8 cellular contexts compared by ENCODE assay signal in the genomic region with DNA sequence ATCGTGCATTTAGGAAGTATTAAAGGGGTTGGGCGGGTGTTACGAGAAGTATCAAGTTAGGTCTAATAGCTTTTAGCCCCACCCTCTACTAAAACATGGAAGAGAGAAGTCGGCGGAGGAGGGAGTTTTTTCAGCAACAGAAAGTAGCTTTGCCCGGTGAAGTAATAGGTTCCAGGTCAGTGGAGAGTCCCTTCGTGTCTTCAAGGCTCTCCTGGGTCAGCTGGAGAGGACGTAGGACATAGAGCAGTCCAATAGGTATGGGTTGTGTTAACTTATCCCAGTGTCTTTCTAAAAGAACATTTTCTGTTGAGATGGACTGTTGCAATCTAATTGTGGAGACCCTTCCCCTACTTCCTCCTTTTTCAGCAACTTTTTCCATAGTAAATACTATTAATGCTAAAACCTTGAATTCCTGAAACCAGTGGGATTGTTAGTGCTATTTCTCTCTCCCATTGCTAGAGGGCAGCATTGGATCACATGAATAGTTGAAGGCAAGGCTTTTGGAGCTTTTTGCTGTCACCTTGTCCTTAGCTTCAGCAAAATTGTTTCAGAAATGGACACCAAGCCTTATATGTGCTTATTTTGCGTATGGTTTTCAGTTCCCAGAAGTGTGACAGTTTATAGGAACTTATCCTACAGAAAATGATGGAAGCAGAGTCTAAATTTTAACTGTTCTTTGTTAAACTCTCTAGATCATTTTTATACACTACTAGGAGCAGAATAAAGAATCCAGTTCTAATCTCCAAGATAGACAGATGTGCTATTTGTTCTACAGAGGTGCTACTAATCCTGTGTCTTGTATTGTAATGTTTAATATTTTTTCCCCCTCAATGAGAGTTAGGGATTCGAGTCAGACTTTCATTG. TPM values are rescaled to one million over a fixed set of nuclear protein-coding genes. Genes with fewer than 3 reads are reported as not detected.
DNase-seq lines count a peak whose midpoint lies in the region; ATAC-seq and TF ChIP-seq lines count a peak whose summit lies in the region.

No MANE protein-coding gene starts in this region.

- H3K9me3 Mint-ChIP-seq in activated T-cell treated with anti-CD3 and anti-CD28 coated beads, Interleukin-2, amount 50 U/mL, for 72 hours = no peaks in the 10 kb centered on the region

- no peak for TF ChIP-seq POLR2A in body of pancreas (IDR thresholded peaks at IDR 0.05)

- H3K4me3 ChIP-seq in AG09309 (ENCODE audit: control insufficient read depth, low read depth, low read length) (no peak overlapping the region), GM12875 (ENCODE audit: low read depth, low read length) (no peak overlapping the region), body of pancreas (no peak overlapping the region), left lung (no peak overlapping the region)

- peak; percentile 76 for TF ChIP-seq CTCF in AG09309 (IDR thresholded peaks at IDR 0.05; ENCODE audit: control insufficient read depth, insufficient read depth, low read depth, low read length, missing control alignments)
- TF ChIP-seq CTCF in GM12875 (IDR thresholded peaks at IDR 0.05; ENCODE audit: borderline replicate concordance, insufficient read depth, low read depth, low read length) = peak; percentile 49; the same call in 1 of the 2 replicates
- TF ChIP-seq CTCF in body of pancreas (IDR thresholded peaks at IDR 0.05) = peak; percentile 43 to 74 (median 70)
- TF ChIP-seq CTCF in left lung (IDR thresholded peaks at IDR 0.05) = peak; percentile 38 to 45

- intact Hi-C loops in body of pancreas (cut with DNase I) = loop anchor here (10.0 kb wide), 1 partner anchor 236 kb away; no protein-coding TSS in a partner anchor
- intact Hi-C loops in left lung (cut with DNase I) = no loop called here

- H3K36me3 ChIP-seq in body of pancreas (replicated peaks in 1 of 2; ENCODE audit: insufficient read depth in 1 of 2, low read depth in 2 of 2) = no peaks in the 10 kb centered on the region
- H3K36me3 ChIP-seq in left lung = peaks cover 0 to 42% of the 10 kb centered on the region in 2 donors

- 38 to 39% methylated on average over 10 of the region's 10 CpGs for WGBS in body of pancreas, 2 donors

- H3K4me1 ChIP-seq in body of pancreas (peaks cover 15% of the 10 kb centered on the region), left lung (no peaks in the 10 kb centered on the region)

- H3K27me3 ChIP-seq in body of pancreas (no peaks in the 10 kb centered on the region), left lung (no peaks in the 10 kb centered on the region)

- peak overlapping the region in 1 of 4 donors; percentile 52 for H3K27ac ChIP-seq in body of pancreas
- H3K27ac ChIP-seq in left lung = no peak overlapping the region

- H3K27me3 Mint-ChIP-seq in activated T-cell treated with anti-CD3 and anti-CD28 coated beads, Interleukin-2, amount 50 U/mL, for 72 hours (ENCODE audit: low read depth) = no peaks in the 10 kb centered on the region

- no peak overlapping the region for H3K27ac Mint-ChIP-seq in activated T-cell treated with anti-CD3 and anti-CD28 coated beads, Interleukin-2, amount 50 U/mL, for 72 hours

- no peak for DNase-seq in AG09309 (ENCODE audit: low read depth)
- DNase-seq in NCI-H2227 (lab: John Stamatoyannopoulos, UW; ENCODE audit: unreplicated experiment) = peak; percentile 71
- peak in 3 of 4 donors; percentile 11 to 22 (median 14) for DNase-seq in body of pancreas
- no peak for DNase-seq in left lung
- no peak for DNase-seq in activated CD8-positive, alpha-beta memory T cell treated with anti-CD3 and anti-CD28 coated beads, Interleukin-2, amount 50 U/mL, for 48 hours
- DNase-seq in GM19240 (ENCODE audit: insufficient read length, low spot score) = no peak
- DNase-seq in activated T-cell treated with anti-CD3 and anti-CD28 coated beads, Interleukin-2, amount 50 U/mL, for 72 hours = no peak

- ATAC-seq in body of pancreas = peak; percentile 42
- peak; percentile 73 for ATAC-seq in left lung
- ATAC-seq in activated T-cell treated with anti-CD3 and anti-CD28 coated beads, Interleukin-2, amount 50 U/mL, for 72 hours (replicated peaks in 1 of 2) = no peak

- H3K9me3 ChIP-seq in body of pancreas (no peaks in the 10 kb centered on the region), left lung (no peaks in the 10 kb centered on the region)

- peaks cover 5 to 7% of the 10 kb centered on the region in 2 donors for H3K36me3 Mint-ChIP-seq in activated T-cell treated with anti-CD3 and anti-CD28 coated beads, Interleukin-2, amount 50 U/mL, for 72 hours (ENCODE audit: insufficient read depth in 2 of 2)

- no peaks in the 10 kb centered on the region for H3K4me1 Mint-ChIP-seq in activated T-cell treated with anti-CD3 and anti-CD28 coated beads, Interleukin-2, amount 50 U/mL, for 72 hours (ENCODE audit: low read depth)

- H3K4me3 Mint-ChIP-seq in activated T-cell treated with anti-CD3 and anti-CD28 coated beads, Interleukin-2, amount 50 U/mL, for 72 hours = no peak overlapping the region

RNA-seq across cellular contexts. Expression of a gene that starts 38.4 kb away (rescaled TPM):
- 10 to 100 TPM; 18.9 to 22.1 TPM for total RNA-seq in body of pancreas
- 10 to 100 TPM; 21.1 to 31.0 TPM for total RNA-seq in left lung
- total RNA-seq in activated T-cell treated with anti-CD3 and anti-CD28 coated beads, Interleukin-2, amount 50 U/mL, for 72 hours = 10 to 100 TPM; 47.4 to 58.3 TPM

RNA-seq across cellular contexts. Expression of a gene that starts 38.9 kb away (rescaled TPM):
- total RNA-seq in body of pancreas = 10 to 100 TPM; 15.5 to 16.9 TPM
- total RNA-seq in left lung = 10 to 100 TPM; 10.0 to 11.8 TPM
- total RNA-seq in activated T-cell treated with anti-CD3 and anti-CD28 coated beads, Interleukin-2, amount 50 U/mL, for 72 hours = 10 to 100 TPM; 12.0 to 13.6 TPM

Comparison
In these comparisons a context has a peak if more than half of its experiments do, and no peak if none do; other contexts are left out.
1. DNase-seq: peak in NCI-H2227 (single experiment) and body of pancreas (3 of 4); none in AG09309 (single experiment), left lung (0 of 2), activated CD8-positive, alpha-beta memory T cell treated with anti-CD3 and anti-CD28 coated beads, Interleukin-2, amount 50 U/mL, for 48 hours (single experiment), GM19240 (single experiment) and activated T-cell treated with anti-CD3 and anti-CD28 coated beads, Interleukin-2, amount 50 U/mL, for 72 hours (0 of 2).
2. ATAC-seq: peak in body of pancreas (single experiment) and left lung (single experiment); none in activated T-cell treated with anti-CD3 and anti-CD28 coated beads, Interleukin-2, amount 50 U/mL, for 72 hours (0 of 2).
3. Peak in every context shown above with its lines, with median percentiles within 50 percentile points of each other: CTCF ChIP-seq.